In genomic region chr20:10094566-10095173, GRCh38 we compare ENCODE assay signal across 18 cellular contexts. TPM values are rescaled to one million over a fixed set of nuclear protein-coding genes. Genes with fewer than 3 reads are reported as not detected.
A peak's percentile ranks its signal among the peaks of the same experiment; 100 is the strongest.
DNase-seq lines count a peak whose midpoint lies in the region; ATAC-seq, FAIRE-seq and TF ChIP-seq lines count a peak whose summit lies in the region.
"Had no signal": no experiment of that assay in that cellular context is flagged by ENCODE, and none has a peak within 500 bp of the region (broad histone marks: within the 10 kb centered on the region; RNA-seq: fewer than 3 reads in every experiment).

No MANE protein-coding gene starts in this region.

- H3K9me3 Mint-ChIP-seq in type B pancreatic cell = no peaks in the 10 kb centered on the region

- no peaks in the 10 kb centered on the region for H3K79me2 ChIP-seq in HepG2 (ENCODE audit: insufficient read depth, low read length)

- H3K4me2 ChIP-seq in HepG2 (ENCODE audit: low read depth, low read length) = no peak overlapping the region

- H3K9me3 ChIP-seq in HepG2 (ENCODE audit: low read length) (no peaks in the 10 kb centered on the region), right lobe of liver (no peaks in the 10 kb centered on the region)
- H3K9me3 ChIP-seq: sigmoid colon had no signal

- in situ Hi-C loops in HepG2 (cut with HindIII; ENCODE audit: extremely low pct_ligation_motif_present, low pct_unique_long_range_greater_than_20kb) (loop anchor here (5.0 to 25.0 kb wide), 4 partner anchors 117 to 1443 kb away; no protein-coding TSS in a partner anchor), SK-MEL-5 (cut with HindIII; ENCODE audit: low pct_unique_long_range_greater_than_20kb, low sequenced_read_pairs) (no loop called here)

- no peak overlapping the region for H3K27ac Mint-ChIP-seq in type B pancreatic cell
- H3K27ac Mint-ChIP-seq: CD8-positive, alpha-beta memory T cell had no signal

- TF ChIP-seq EP300 in HepG2 (IDR thresholded peaks at IDR 0.05; ENCODE audit: low read depth in 2 of 2, low read length in 2 of 2) (no peak), HepG2 (CRISPR knock-in tag; IDR thresholded peaks at IDR 0.05; ENCODE audit: borderline replicate concordance) (no peak)

- no peak for FAIRE-seq in HepG2 (lab: Jason Lieb, UNC)
- FAIRE-seq: GM19239 had no signal

- no peak overlapping the region for H3K4me3 Mint-ChIP-seq in type B pancreatic cell
- H3K4me3 Mint-ChIP-seq: CD8-positive, alpha-beta memory T cell had no signal

- TF ChIP-seq POLR2A in HepG2 (IDR thresholded peaks at IDR 0.05; ENCODE audit: insufficient read depth in 1 of 2, low read depth in 2 of 2, low read length in 2 of 2) (no peak), right lobe of liver (IDR thresholded peaks at IDR 0.05) (no peak)

- WGBS in HepG2 (ENCODE audit: low lambda C conversion rate) = 39% methylated on average over 5 of the region's 5 CpGs
- WGBS in right lobe of liver (ENCODE audit: insufficient coverage, low coverage, low lambda C conversion rate, missing lambda C conversion rate) = 84% methylated on average over 5 of the region's 5 CpGs

- H3K27me3 Mint-ChIP-seq in type B pancreatic cell = no peaks in the 10 kb centered on the region

- CTCF ChIA-PET in HepG2 (lab: Yijun Ruan, JAX; ENCODE audit: low intra/inter-chr PET ratio, low total read pairs) = no interaction called here

- no peak overlapping the region for H2AFZ ChIP-seq in HepG2 (ENCODE audit: low read length)

- H3K4me1 Mint-ChIP-seq in type B pancreatic cell (ENCODE audit: unreplicated experiment) = no peaks in the 10 kb centered on the region
- H3K4me1 Mint-ChIP-seq: CD8-positive, alpha-beta memory T cell had no signal

- H3K36me3 ChIP-seq in HepG2 (replicated peaks in 1 of 2; ENCODE audit: control insufficient read depth in 1 of 2, insufficient read depth in 2 of 2, low read length in 2 of 2) = no peaks in the 10 kb centered on the region
- no peaks in the 10 kb centered on the region for H3K36me3 ChIP-seq in right lobe of liver
- H3K36me3 ChIP-seq: sigmoid colon had no signal

- H3K36me3 Mint-ChIP-seq in type B pancreatic cell = no peaks in the 10 kb centered on the region
- H3K36me3 Mint-ChIP-seq: CD8-positive, alpha-beta memory T cell had no signal

- intact Hi-C loops in HepG2 (cut with micrococcal nuclease; ENCODE audit: unreplicated experiment) (no loop called here), right lobe of liver (cut with DNase I) (no loop called here), Right ventricle myocardium inferior (cut with DNase I) (loop anchor here (5.0 kb wide), 1 partner anchor 477 kb away; no protein-coding TSS in a partner anchor)

- POLR2A ChIA-PET in HepG2 (lab: Yijun Ruan, JAX) = interaction anchor here (0.5 kb wide), 1 partner anchor 344 kb away, joined by 3 read pairs; no protein-coding TSS in a partner anchor

- DNase-seq in HepG2 (ENCODE audit: low spot score) (no peak), right lobe of liver (no peak), SK-MEL-5 (ENCODE audit: low read depth, low spot score) (peak; percentile 22), epithelial cell of esophagus (ENCODE audit: low read depth) (peak; percentile 26), type B pancreatic cell (ENCODE audit: extremely low spot score, unreplicated experiment) (no peak), Right ventricle myocardium inferior (ENCODE audit: missing footprints) (no peak)
- DNase-seq: activated CD4-positive, alpha-beta T cell treated with anti-CD3 and anti-CD28 coated beads, Interleukin-2, amount 50 U/mL, for 4 hours; activated naive CD4-positive, alpha-beta T cell treated with Interleukin-2 at 50 U/mL for 16 hours; activated T-cell treated with anti-CD3 and anti-CD28 coated beads for 4 hours; CD8-positive, alpha-beta memory T cell; foreskin melanocyte; Kasumi-1; NCI-H1694 treated with DMSO at 0.1 percent for 48 hours; NCI-H524 treated with DMSO at 0.1 percent for 48 hours; sigmoid colon had no signal

- no peaks in the 10 kb centered on the region for H3K4me1 ChIP-seq in HepG2 (ENCODE audit: insufficient read depth, low read length)
- no peaks in the 10 kb centered on the region for H3K4me1 ChIP-seq in right lobe of liver
- H3K4me1 ChIP-seq: sigmoid colon had no signal

- no peaks in the 10 kb centered on the region for H3K27me3 ChIP-seq in HepG2 (ENCODE audit: control insufficient read depth in 1 of 2, insufficient read depth in 2 of 2, low read length in 2 of 2)
- H3K27me3 ChIP-seq in right lobe of liver = no peaks in the 10 kb centered on the region
- H3K27me3 ChIP-seq: sigmoid colon had no signal

- no TSS peak for BruUV-seq in HepG2 (replicated peaks; lab: Mats Ljungman, UMichigan)

- H3K4me3 ChIP-seq in HepG2 (replicated peaks in 1 of 3; ENCODE audit: insufficient read depth in 1 of 3, low read depth in 2 of 3, low read length in 3 of 3) (no peak overlapping the region), right lobe of liver (no peak overlapping the region), epithelial cell of esophagus (ENCODE audit: low read length) (no peak overlapping the region)
- H3K4me3 ChIP-seq: sigmoid colon had no signal

- H3K9ac ChIP-seq in HepG2 (ENCODE audit: insufficient read depth, low read depth, low read length) = no peak overlapping the region

- 0 out of 2 replicates have a peak, but pooled peaks have one; percentile 12 for TF ChIP-seq CTCF in HepG2 (CRISPR knock-in tag; IDR thresholded peaks at IDR 0.05)
- peak in 1 of 4 donors; percentile 15 for TF ChIP-seq CTCF in right lobe of liver (IDR thresholded peaks at IDR 0.05)
- TF ChIP-seq CTCF in epithelial cell of esophagus (IDR thresholded peaks at IDR 0.05; ENCODE audit: insufficient read depth, low read depth, low read length, missing control alignments) = peak; percentile 23
- peak; percentile 22 for TF ChIP-seq CTCF in type B pancreatic cell (conservative IDR thresholded peaks at IDR 0.05)

- TF ChIP-seq RAD21 in HepG2 (CRISPR knock-in tag; IDR thresholded peaks at IDR 0.05) = no peak

- H4K20me1 ChIP-seq in HepG2 (ENCODE audit: insufficient read depth, low read length) = no peaks in the 10 kb centered on the region

- ATAC-seq in HepG2 (no peak), right lobe of liver (no peak), HG02798 (IDR thresholded peaks at IDR 0.05; ENCODE audit: poor library complexity, unreplicated experiment) (no peak), Right ventricle myocardium inferior (no peak), HG02981 (IDR thresholded peaks at IDR 0.05; ENCODE audit: unreplicated experiment) (no peak)

- no peak overlapping the region for H3K27ac ChIP-seq in HepG2 (ENCODE audit: extremely low read length, insufficient read depth, low read length)
- H3K27ac ChIP-seq in right lobe of liver = no peak overlapping the region
- H3K27ac ChIP-seq: sigmoid colon had no signal

TF ChIP-seq in HepG2, 621 proteins besides CTCF, POLR2A, EP300 and RAD21 (continues in another document):
- TF ChIP-seq STAG1 (CRISPR knock-in tag; IDR thresholded peaks at IDR 0.05) = peak; percentile 29; the same call in 1 of the 2 replicates

RNA-seq across cellular contexts. Expression of gene ANKEF1, which starts 59.9 kb away (rescaled TPM):
- total RNA-seq in HepG2 (2016; rRNA removed; fragmentation: Illumina TruSeq; extraction: Trizol) = 8.6 and 11.8 TPM in 2 replicates
- 2.0 and 2.4 TPM in 2 replicates for total RNA-seq in HepG2 (2016; cell fraction: cytosol; rRNA removed; fragmentation: Illumina TruSeq; extraction: Trizol; ENCODE audit: low read depth)
- 9.2 and 10.5 TPM in 2 replicates for total RNA-seq in HepG2 (2016; cell fraction: insoluble cytoplasmic fraction; rRNA removed; fragmentation: Illumina TruSeq; extraction: Trizol)
- total RNA-seq in HepG2 (2016; cell fraction: membrane; rRNA removed; fragmentation: Illumina TruSeq; extraction: Trizol) = 5.8 and 6.0 TPM in 2 replicates
- 6.2 and 6.9 TPM in 2 replicates for total RNA-seq in HepG2 (2016; cell fraction: nucleus; rRNA removed; fragmentation: Illumina TruSeq; extraction: Trizol)
- 3.0 and 3.1 TPM in 2 replicates for polyA plus RNA-seq in HepG2 (2011; rRNA removed)
- polyA plus RNA-seq in HepG2 (2011; cell fraction: cytosol; rRNA removed) = 1.6 and 2.6 TPM in 2 replicates
- 1.8 and 2.0 TPM in 2 replicates for polyA plus RNA-seq in HepG2 (2011; cell fraction: nucleus; rRNA removed)
- polyA plus RNA-seq in HepG2 (2012) = 4.1 and 4.7 TPM in 2 replicates
- polyA plus RNA-seq in HepG2 (2016; cell fraction: cytosol; fragmentation: Illumina TruSeq; extraction: Trizol; ENCODE audit: low read depth) = 1.0 and 1.3 TPM in 2 replicates
- polyA plus RNA-seq in HepG2 (2016; cell fraction: insoluble cytoplasmic fraction; fragmentation: Illumina TruSeq; extraction: Trizol; ENCODE audit: low read depth) = 8.5 and 8.6 TPM in 2 replicates
- 2.5 and 2.8 TPM in 2 replicates for polyA plus RNA-seq in HepG2 (2016; cell fraction: membrane; fragmentation: Illumina TruSeq; extraction: Trizol; ENCODE audit: low read depth)
- polyA plus RNA-seq in HepG2 (2016; cell fraction: nucleus; fragmentation: Illumina TruSeq; extraction: Trizol; ENCODE audit: insufficient read depth, low read depth) = 5.3 and 5.7 TPM in 2 replicates
- 4.2 and 5.4 TPM in 2 replicates for polyA minus RNA-seq in HepG2 (2011; rRNA and poly(A)+ RNA removed; ENCODE audit: low replicate concordance)
- polyA minus RNA-seq in HepG2 (2011; cell fraction: cytosol; rRNA and poly(A)+ RNA removed) = 4.5 and 5.0 TPM in 2 replicates
- 9.0 and 10.7 TPM in 2 replicates for polyA minus RNA-seq in HepG2 (2011; cell fraction: nucleus; rRNA and poly(A)+ RNA removed)
- 1 to 10 TPM; 3.9 to 9.2 (median 5.1) TPM for total RNA-seq in right lobe of liver
- 1.4 and 2.8 TPM in 2 replicates for total RNA-seq in SK-MEL-5 (2014; rRNA removed; shearing (Covaris generic))
- 1.5 and 1.8 TPM in 2 replicates for polyA plus RNA-seq in SK-MEL-5 (2015; cell fraction: cytosol; rRNA removed)
- 0.26 and 0.86 TPM in 2 replicates for polyA plus RNA-seq in SK-MEL-5 (2015; cell fraction: nucleus; rRNA removed)
- 5.9 and 8.1 TPM in 2 replicates for total RNA-seq in type B pancreatic cell (ENCODE audit: low replicate concordance)
- 1.1 TPM for total RNA-seq in Right ventricle myocardium inferior

Comparison
In these comparisons a context has a peak if more than half of its experiments do, and no peak if none do; other contexts are left out.
1. DNase-seq: peak in SK-MEL-5 (single experiment) and epithelial cell of esophagus (single experiment); none in HepG2 (single experiment), right lobe of liver (0 of 3), type B pancreatic cell (single experiment) and Right ventricle myocardium inferior (single experiment).